In the genomic region with DNA sequence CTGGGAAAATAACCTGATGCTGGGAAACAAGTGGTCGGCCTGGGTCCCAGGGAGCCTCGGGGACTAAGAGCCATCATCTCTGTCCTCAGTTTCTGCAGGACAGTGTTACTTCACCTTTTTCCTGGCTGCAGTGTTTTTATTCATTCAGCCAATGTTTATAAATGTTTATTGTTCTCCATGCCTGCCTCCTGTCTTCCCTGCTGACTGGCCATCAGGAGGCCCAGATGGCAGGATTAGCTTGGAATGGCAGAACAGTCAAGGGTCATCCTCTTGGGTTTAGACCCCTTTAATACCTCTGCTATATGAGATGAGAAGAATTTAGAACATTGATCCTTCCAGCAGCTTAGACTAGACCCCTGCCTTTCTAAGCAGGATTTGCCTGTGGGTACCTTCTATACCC, we compare ENCODE assay signal across 14 cellular contexts.
"Had no signal": no experiment of that assay in that cellular context is flagged by ENCODE, and none has a peak within 500 bp of the region (broad histone marks: within the 10 kb centered on the region; RNA-seq: fewer than 3 reads in every experiment).

No MANE protein-coding gene starts in this region.

- DNase-seq: activated CD4-positive, alpha-beta T cell treated with anti-CD3 and anti-CD28 coated beads for 4 hours; activated CD8-positive, alpha-beta memory T cell treated with anti-CD3 and anti-CD28 coated beads, Interleukin-2, amount 50 U/mL, for 4 hours; activated CD8-positive, alpha-beta T cell treated with anti-CD3 and anti-CD28 coated beads for 36 hours; activated naive CD4-positive, alpha-beta T cell treated with Interleukin-2 at 50 U/mL for 16 hours; erythroblast; hypothalamus; naive B cell; occipital lobe; stimulated activated CD4-positive, alpha-beta T cell treated with anti-CD3 and anti-CD28 coated beads, Interleukin-2, amount 100 ng/mL, for 48 hours; stimulated activated naive CD8-positive, alpha-beta T cell treated with anti-CD3 and anti-CD28 coated beads, Interleukin-15, Interleukin-2, amounts not matched to agents 100 U/mL and 50 U/mL, for 24 hours had no signal

- H3K4me1 ChIP-seq: prostate gland had no signal

- H3K9me3 ChIP-seq: prostate gland, suprapubic skin, upper lobe of right lung had no signal

- H3K27ac ChIP-seq: prostate gland, suprapubic skin, upper lobe of right lung had no signal

- ATAC-seq: activated CD8-positive, alpha-beta T cell treated with anti-CD3 and anti-CD28 coated beads for 36 hours; stimulated activated naive CD8-positive, alpha-beta T cell treated with anti-CD3 and anti-CD28 coated beads, Interleukin-15, Interleukin-2, amounts not matched to agents 100 U/mL and 50 U/mL, for 24 hours; upper lobe of right lung had no signal

- H3K36me3 ChIP-seq: prostate gland had no signal

- H3K4me3 ChIP-seq: lung, prostate gland, suprapubic skin, upper lobe of right lung had no signal

- H3K27me3 ChIP-seq: suprapubic skin, upper lobe of right lung had no signal
